31 cellular contexts compared by ENCODE assay signal in the genomic region with DNA sequence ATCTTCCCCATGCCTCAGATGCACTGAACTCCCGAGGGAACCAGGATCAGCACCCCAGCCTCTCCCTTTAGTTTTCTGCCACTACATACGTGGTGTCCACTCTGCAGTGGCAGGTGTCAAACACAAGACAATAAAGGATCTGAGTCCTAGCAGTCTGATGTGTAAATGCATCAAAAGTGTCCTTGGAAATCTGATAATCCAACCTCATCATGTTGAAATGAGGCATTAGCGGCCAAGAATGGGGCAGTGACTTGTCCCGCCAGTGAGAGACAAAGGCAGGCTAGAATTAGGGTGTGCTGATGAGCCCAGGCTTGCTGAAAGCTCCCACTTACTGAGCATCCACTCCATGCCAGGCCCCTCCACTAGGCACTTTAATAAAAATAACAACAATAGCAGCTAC. TPM values are rescaled to one million over a fixed set of nuclear protein-coding genes. Genes with fewer than 3 reads are reported as not detected.
"Had no signal": no experiment of that assay in that cellular context is flagged by ENCODE, and none has a peak within 500 bp of the region (broad histone marks: within the 10 kb centered on the region; RNA-seq: fewer than 3 reads in every experiment).

No MANE protein-coding gene starts in this region.

- H3K9me3 ChIP-seq: stomach, suprapubic skin, testis, thoracic aorta, thyroid gland, tibial artery, transverse colon, upper lobe of left lung, upper lobe of right lung, uterus, vagina had no signal

- DNase-seq: stimulated activated CD4-positive, alpha-beta T cell treated with anti-CD3 and anti-CD28 coated beads, Interleukin-2, amount 100 ng/mL, for 24 hours; stimulated activated CD4-positive, alpha-beta T cell treated with anti-CD3 and anti-CD28 coated beads, Interleukin-2, amount 100 ng/mL, for 48 hours; stimulated activated CD4-positive, alpha-beta T cell treated with anti-CD3 and anti-CD28 coated beads, Interleukin-4, amount 100 ng/mL, for 1 hour; stimulated activated CD4-positive, alpha-beta T cell treated with anti-CD3 and anti-CD28 coated beads, Interleukin-4, amount 100 ng/mL, for 4 hours; stimulated activated CD8-positive, alpha-beta memory T cell treated with anti-CD3 and anti-CD28 coated beads, Interleukin-4, amount 100 ng/mL, for 48 hours; stimulated activated naive B cell treated with anti-CD40 and anti-IgM and Interleukin-4, amounts not matched to agents 10 μg/mL and 1 μg/mL and 100 μg/mL, for 72 hours; stimulated activated naive CD4-positive, alpha-beta T cell; stimulated activated naive CD4-positive, alpha-beta T cell treated with Interleukin-2 at 50 U/mL for 16 hours; stimulated activated naive CD8-positive, alpha-beta T cell treated with anti-CD3 and anti-CD28 coated beads, Interleukin-15, amount 100 ng/mL, for 72 hours; stimulated activated naive CD8-positive, alpha-beta T cell treated with anti-CD3 and anti-CD28 coated beads, Interleukin-15, Interleukin-2, amounts not matched to agents 100 U/mL and 50 U/mL, for 24 hours; stomach; substantia nigra; testis; thyroid gland; tibial artery; transverse colon; trophoblast cell; upper lobe of left lung; upper lobe of right lung; uterus had no signal

- H3K9me3 Mint-ChIP-seq: stimulated activated memory B cell treated with anti-CD40 and anti-IgM and Interleukin-4, amounts not matched to agents 10 μg/mL and 1 μg/mL and 100 μg/mL, for 72 hours; stimulated activated naive CD8-positive, alpha-beta T cell treated with anti-CD3 and anti-CD28 coated beads, Interleukin-15, Interleukin-2, amounts not matched to agents 100 ng/mL and 50 ng/mL, for 24 hours had no signal

- H3K27ac ChIP-seq: stomach, suprapubic skin, testis, thoracic aorta, thyroid gland, tibial artery, transverse colon, upper lobe of left lung, upper lobe of right lung, uterus, vagina had no signal

- FAIRE-seq: urothelium cell line had no signal

- H3K36me3 Mint-ChIP-seq: stimulated activated effector memory CD8-positive, alpha-beta T cell treated with anti-CD3 and anti-CD28 coated beads, Interleukin-12 subunit alpha, Interleukin-12 subunit beta, amount 100 ng/mL, for 72 hours; stimulated activated memory B cell treated with anti-CD40 and anti-IgM and Interleukin-4, amounts not matched to agents 10 μg/mL and 1 μg/mL and 100 μg/mL, for 72 hours; stimulated activated naive B cell treated with anti-CD40 and anti-IgM and Interleukin-4, amounts not matched to agents 10 μg/mL and 1 μg/mL and 100 μg/mL, for 72 hours; type B pancreatic cell had no signal

- H3K36me3 ChIP-seq: stomach, suprapubic skin, thoracic aorta, thyroid gland, tibial artery, transverse colon, upper lobe of left lung, upper lobe of right lung, uterus, vagina had no signal

- H3K4me1 ChIP-seq: stomach, suprapubic skin, testis, thyroid gland, tibial artery, transverse colon, upper lobe of left lung, upper lobe of right lung, uterus, vagina had no signal

- H3K27ac Mint-ChIP-seq: stimulated activated effector memory CD8-positive, alpha-beta T cell treated with anti-CD3 and anti-CD28 coated beads, Interleukin-12 subunit alpha, Interleukin-12 subunit beta, amount 100 ng/mL, for 72 hours; stimulated activated memory B cell treated with anti-CD40 and anti-IgM and Interleukin-4, amounts not matched to agents 10 μg/mL and 1 μg/mL and 100 μg/mL, for 72 hours; stimulated activated naive B cell treated with anti-CD40 and anti-IgM and Interleukin-4, amounts not matched to agents 10 μg/mL and 1 μg/mL and 100 μg/mL, for 72 hours; stimulated activated naive CD8-positive, alpha-beta T cell treated with anti-CD3 and anti-CD28 coated beads, Interleukin-15, Interleukin-2, amounts not matched to agents 100 ng/mL and 50 ng/mL, for 24 hours; type B pancreatic cell had no signal

- H3K4me1 Mint-ChIP-seq: stimulated activated effector memory CD8-positive, alpha-beta T cell treated with anti-CD3 and anti-CD28 coated beads, Interleukin-12 subunit alpha, Interleukin-12 subunit beta, amount 100 ng/mL, for 72 hours; stimulated activated memory B cell treated with anti-CD40 and anti-IgM and Interleukin-4, amounts not matched to agents 10 μg/mL and 1 μg/mL and 100 μg/mL, for 72 hours; stimulated activated naive B cell treated with anti-CD40 and anti-IgM and Interleukin-4, amounts not matched to agents 10 μg/mL and 1 μg/mL and 100 μg/mL, for 72 hours; stimulated activated naive CD8-positive, alpha-beta T cell treated with anti-CD3 and anti-CD28 coated beads, Interleukin-15, amount 100 ng/mL, for 72 hours had no signal

- H3K4me3 Mint-ChIP-seq: stimulated activated effector memory CD8-positive, alpha-beta T cell treated with anti-CD3 and anti-CD28 coated beads, Interleukin-12 subunit alpha, Interleukin-12 subunit beta, amount 100 ng/mL, for 72 hours; stimulated activated memory B cell treated with anti-CD40 and anti-IgM and Interleukin-4, amounts not matched to agents 10 μg/mL and 1 μg/mL and 100 μg/mL, for 72 hours; stimulated activated naive B cell treated with anti-CD40 and anti-IgM and Interleukin-4, amounts not matched to agents 10 μg/mL and 1 μg/mL and 100 μg/mL, for 72 hours; stimulated activated naive CD8-positive, alpha-beta T cell treated with anti-CD3 and anti-CD28 coated beads, Interleukin-15, amount 100 ng/mL, for 72 hours; stimulated activated naive CD8-positive, alpha-beta T cell treated with anti-CD3 and anti-CD28 coated beads, Interleukin-15, Interleukin-2, amounts not matched to agents 100 ng/mL and 50 ng/mL, for 24 hours; type B pancreatic cell had no signal

- ATAC-seq: stimulated activated effector memory CD8-positive, alpha-beta T cell treated with anti-CD3 and anti-CD28 coated beads, Interleukin-12 subunit alpha, Interleukin-12 subunit beta, amount 100 ng/mL, for 72 hours; stimulated activated memory B cell treated with anti-CD40 and anti-IgM and Interleukin-4, amounts not matched to agents 10 μg/mL and 1 μg/mL and 100 μg/mL, for 72 hours; stimulated activated naive B cell treated with anti-CD40 and anti-IgM and Interleukin-4, amounts not matched to agents 10 μg/mL and 1 μg/mL and 100 μg/mL, for 72 hours; stimulated activated naive CD8-positive, alpha-beta T cell treated with anti-CD3 and anti-CD28 coated beads, Interleukin-15, amount 100 ng/mL, for 72 hours; stimulated activated naive CD8-positive, alpha-beta T cell treated with anti-CD3 and anti-CD28 coated beads, Interleukin-15, Interleukin-2, amounts not matched to agents 100 U/mL and 50 U/mL, for 24 hours; upper lobe of right lung had no signal

- H3K27me3 ChIP-seq: testis, thyroid gland, upper lobe of left lung, upper lobe of right lung, uterus, vagina had no signal

- H3K4me3 ChIP-seq: stomach, suprapubic skin, testis, thoracic aorta, thyroid gland, tibial artery, transverse colon, upper lobe of left lung, upper lobe of right lung, uterus, vagina had no signal

RNA-seq across cellular contexts. Expression of gene EN1, which starts 52.9 kb away (rescaled TPM):
- total RNA-seq: stomach, temporal lobe, thoracic aorta, transverse colon, upper lobe of right lung, ureter, urinary bladder, uterus, vagina had no signal
- polyA plus RNA-seq: stomach, urinary bladder had no signal
